In genomic region chr20:3896853-3897252, GRCh38 we compare ENCODE assay signal across 11 cellular contexts. TPM values are rescaled to one million over a fixed set of nuclear protein-coding genes. Genes with fewer than 3 reads are reported as not detected.
A peak's percentile ranks its signal among the peaks of the same experiment; 100 is the strongest.
DNase-seq lines count a peak whose midpoint lies in the region; ATAC-seq and TF ChIP-seq lines count a peak whose summit lies in the region.
"Had no signal": no experiment of that assay in that cellular context is flagged by ENCODE, and none has a peak within 500 bp of the region (broad histone marks: within the 10 kb centered on the region; RNA-seq: fewer than 3 reads in every experiment).

No MANE protein-coding gene starts in this region.

- no peaks in the 10 kb centered on the region for H3K27me3 Mint-ChIP-seq in activated naive CD4-positive, alpha-beta T cell treated with anti-CD3 and anti-CD28 coated beads for 36 hours (ENCODE audit: low read depth)
- H3K27me3 Mint-ChIP-seq: stimulated activated naive CD8-positive, alpha-beta T cell treated with anti-CD3 and anti-CD28 coated beads, Interleukin-15, Interleukin-2, amounts not matched to agents 100 ng/mL and 50 ng/mL, for 24 hours had no signal

- no peaks in the 10 kb centered on the region for H3K9me3 Mint-ChIP-seq in activated naive CD4-positive, alpha-beta T cell treated with anti-CD3 and anti-CD28 coated beads, Interleukin-2, amount 50 U/mL, for 72 hours
- H3K9me3 Mint-ChIP-seq in activated naive CD4-positive, alpha-beta T cell treated with anti-CD3 and anti-CD28 coated beads for 36 hours = no peaks in the 10 kb centered on the region
- H3K9me3 Mint-ChIP-seq in stimulated activated effector memory CD8-positive, alpha-beta T cell treated with anti-CD3 and anti-CD28 coated beads, Interleukin-12 subunit alpha, Interleukin-12 subunit beta, amount 100 ng/mL, for 72 hours = no peaks in the 10 kb centered on the region
- H3K9me3 Mint-ChIP-seq: stimulated activated naive CD8-positive, alpha-beta T cell treated with anti-CD3 and anti-CD28 coated beads, Interleukin-15, Interleukin-2, amounts not matched to agents 100 ng/mL and 50 ng/mL, for 24 hours had no signal

- H3K9me3 ChIP-seq in esophagus muscularis mucosa = no peaks in the 10 kb centered on the region
- H3K9me3 ChIP-seq: prostate gland had no signal

- no peak overlapping the region for H3K4me3 Mint-ChIP-seq in activated naive CD4-positive, alpha-beta T cell treated with anti-CD3 and anti-CD28 coated beads for 36 hours
- H3K4me3 Mint-ChIP-seq in stimulated activated effector memory CD8-positive, alpha-beta T cell treated with anti-CD3 and anti-CD28 coated beads, Interleukin-12 subunit alpha, Interleukin-12 subunit beta, amount 100 ng/mL, for 72 hours = peak overlapping the region; percentile 49
- H3K4me3 Mint-ChIP-seq: stimulated activated naive CD8-positive, alpha-beta T cell treated with anti-CD3 and anti-CD28 coated beads, Interleukin-15, Interleukin-2, amounts not matched to agents 100 ng/mL and 50 ng/mL, for 24 hours had no signal

- no peak for DNase-seq in activated naive CD4-positive, alpha-beta T cell treated with anti-CD3 and anti-CD28 coated beads, Interleukin-2, amount 50 U/mL, for 72 hours (ENCODE audit: low spot score in 2 of 2)
- no peak for DNase-seq in activated naive CD4-positive, alpha-beta T cell treated with anti-CD3 and anti-CD28 coated beads for 36 hours
- DNase-seq in RWPE1 (ENCODE audit: low spot score) (no peak), epithelial cell of prostate (ENCODE audit: low read depth, low spot score) (no peak), esophagus muscularis mucosa (ENCODE audit: extremely low spot score) (no peak), NCI-H1105 treated with DMSO at 0.1 percent for 48 hours (lab: John Stamatoyannopoulos, UW) (no peak)
- no peak for DNase-seq in stimulated activated effector memory CD8-positive, alpha-beta T cell treated with anti-CD3 and anti-CD28 coated beads, Interleukin-12 subunit alpha, Interleukin-12 subunit beta, amount 100 ng/mL, for 72 hours (ENCODE audit: low spot score in 2 of 2)

- peak overlapping the region; percentile 45 to 90 for H3K27ac Mint-ChIP-seq in activated naive CD4-positive, alpha-beta T cell treated with anti-CD3 and anti-CD28 coated beads, Interleukin-2, amount 50 U/mL, for 72 hours
- no peak overlapping the region for H3K27ac Mint-ChIP-seq in activated naive CD4-positive, alpha-beta T cell treated with anti-CD3 and anti-CD28 coated beads for 36 hours
- H3K27ac Mint-ChIP-seq in stimulated activated effector memory CD8-positive, alpha-beta T cell treated with anti-CD3 and anti-CD28 coated beads, Interleukin-12 subunit alpha, Interleukin-12 subunit beta, amount 100 ng/mL, for 72 hours = peak overlapping the region; percentile 43

- H3K4me3 ChIP-seq in esophagus muscularis mucosa = no peak overlapping the region
- H3K4me3 ChIP-seq: prostate gland had no signal

- CTCF ChIA-PET in activated naive CD4-positive, alpha-beta T cell treated with anti-CD3 and anti-CD28 coated beads for 36 hours (lab: Charles Lee) = no interaction called here
- CTCF ChIA-PET in RWPE1 (lab: Yijun Ruan, JAX) = no interaction called here

- POLR2A ChIA-PET in RWPE1 (lab: Yijun Ruan, JAX; ENCODE audit: low non-redundant PET) = no interaction called here

- no peak for TF ChIP-seq POLR2A in esophagus muscularis mucosa (IDR thresholded peaks at IDR 0.05; ENCODE audit: low read depth)

- no peak for ATAC-seq in activated naive CD4-positive, alpha-beta T cell treated with anti-CD3 and anti-CD28 coated beads, Interleukin-2, amount 50 U/mL, for 72 hours
- no peak for ATAC-seq in stimulated activated effector memory CD8-positive, alpha-beta T cell treated with anti-CD3 and anti-CD28 coated beads, Interleukin-12 subunit alpha, Interleukin-12 subunit beta, amount 100 ng/mL, for 72 hours
- ATAC-seq in GM21825 (IDR thresholded peaks at IDR 0.05; ENCODE audit: unreplicated experiment) = no peak

- intact Hi-C loops in activated naive CD4-positive, alpha-beta T cell treated with anti-CD3 and anti-CD28 coated beads for 36 hours (cut with micrococcal nuclease) = no loop called here
- intact Hi-C loops in esophagus muscularis mucosa (cut with DNase I) = loop anchor here (10.0 kb wide), 1 partner anchor 118 kb away; the partner anchor contains the start of gene RNF24

- H3K27me3 ChIP-seq in esophagus muscularis mucosa = no peaks in the 10 kb centered on the region

- H3K36me3 Mint-ChIP-seq in activated naive CD4-positive, alpha-beta T cell treated with anti-CD3 and anti-CD28 coated beads, Interleukin-2, amount 50 U/mL, for 72 hours = peaks cover 5 to 23% of the 10 kb centered on the region in 2 donors
- H3K36me3 Mint-ChIP-seq in activated naive CD4-positive, alpha-beta T cell treated with anti-CD3 and anti-CD28 coated beads for 36 hours (ENCODE audit: low read depth) = peaks cover 31% of the 10 kb centered on the region
- peaks cover 78% of the 10 kb centered on the region for H3K36me3 Mint-ChIP-seq in stimulated activated effector memory CD8-positive, alpha-beta T cell treated with anti-CD3 and anti-CD28 coated beads, Interleukin-12 subunit alpha, Interleukin-12 subunit beta, amount 100 ng/mL, for 72 hours

- no peaks in the 10 kb centered on the region for H3K36me3 ChIP-seq in esophagus muscularis mucosa
- H3K36me3 ChIP-seq: prostate gland had no signal

- WGBS in esophagus muscularis mucosa = 66% methylated on average over 5 of the region's 5 CpGs

- H3K4me1 ChIP-seq in esophagus muscularis mucosa = peaks cover 49 to 97% (median 96%) of the 10 kb centered on the region in 4 donors

- H3K4me1 Mint-ChIP-seq in activated naive CD4-positive, alpha-beta T cell treated with anti-CD3 and anti-CD28 coated beads for 36 hours (ENCODE audit: low read depth) = peaks cover 77% of the 10 kb centered on the region
- H3K4me1 Mint-ChIP-seq in stimulated activated effector memory CD8-positive, alpha-beta T cell treated with anti-CD3 and anti-CD28 coated beads, Interleukin-12 subunit alpha, Interleukin-12 subunit beta, amount 100 ng/mL, for 72 hours = peaks cover 73% of the 10 kb centered on the region

- peak overlapping the region; percentile 50 for H3K27ac ChIP-seq in RWPE1
- H3K27ac ChIP-seq in epithelial cell of prostate = peak overlapping the region; percentile 19
- no peak overlapping the region for H3K27ac ChIP-seq in esophagus muscularis mucosa (replicated peaks in 1 of 4)
- H3K27ac ChIP-seq: KMS-11, prostate gland had no signal

- TF ChIP-seq CTCF in RWPE1 (conservative IDR thresholded peaks at IDR 0.05; ENCODE audit: low read depth) (no peak), esophagus muscularis mucosa (IDR thresholded peaks at IDR 0.05) (no peak)

- TF ChIP-seq EP300 in esophagus muscularis mucosa (IDR thresholded peaks at IDR 0.05) = no peak

RNA-seq across cellular contexts. Expression of gene PANK2, which starts 7.7 kb away (rescaled TPM):
- 10 to 100 TPM; 56.0 to 64.7 TPM for total RNA-seq in activated naive CD4-positive, alpha-beta T cell treated with anti-CD3 and anti-CD28 coated beads, Interleukin-2, amount 50 U/mL, for 72 hours
- total RNA-seq in activated naive CD4-positive, alpha-beta T cell treated with anti-CD3 and anti-CD28 coated beads for 36 hours = 10 to 100 TPM; 39.8 to 44.7 TPM
- 10 to 100 TPM; 42.8 to 52.1 (median 46.6) TPM for total RNA-seq in esophagus muscularis mucosa

RNA-seq across cellular contexts. Expression of gene MAVS, which starts 50.2 kb away (rescaled TPM):
- 10 to 100 TPM; 22.5 to 30.1 TPM for total RNA-seq in activated naive CD4-positive, alpha-beta T cell treated with anti-CD3 and anti-CD28 coated beads, Interleukin-2, amount 50 U/mL, for 72 hours
- total RNA-seq in activated naive CD4-positive, alpha-beta T cell treated with anti-CD3 and anti-CD28 coated beads for 36 hours = 10 to 100 TPM; 14.8 to 16.0 TPM
- total RNA-seq in esophagus muscularis mucosa = 10 to 100 TPM; 34.6 to 56.1 (median 42.8) TPM

Comparison
In these comparisons a context has a peak if more than half of its experiments do, and no peak if none do; other contexts are left out.
1. H3K27ac ChIP-seq: peak in RWPE1 (single experiment) and epithelial cell of prostate (single experiment); none in esophagus muscularis mucosa (0 of 4).